In the genomic region with DNA sequence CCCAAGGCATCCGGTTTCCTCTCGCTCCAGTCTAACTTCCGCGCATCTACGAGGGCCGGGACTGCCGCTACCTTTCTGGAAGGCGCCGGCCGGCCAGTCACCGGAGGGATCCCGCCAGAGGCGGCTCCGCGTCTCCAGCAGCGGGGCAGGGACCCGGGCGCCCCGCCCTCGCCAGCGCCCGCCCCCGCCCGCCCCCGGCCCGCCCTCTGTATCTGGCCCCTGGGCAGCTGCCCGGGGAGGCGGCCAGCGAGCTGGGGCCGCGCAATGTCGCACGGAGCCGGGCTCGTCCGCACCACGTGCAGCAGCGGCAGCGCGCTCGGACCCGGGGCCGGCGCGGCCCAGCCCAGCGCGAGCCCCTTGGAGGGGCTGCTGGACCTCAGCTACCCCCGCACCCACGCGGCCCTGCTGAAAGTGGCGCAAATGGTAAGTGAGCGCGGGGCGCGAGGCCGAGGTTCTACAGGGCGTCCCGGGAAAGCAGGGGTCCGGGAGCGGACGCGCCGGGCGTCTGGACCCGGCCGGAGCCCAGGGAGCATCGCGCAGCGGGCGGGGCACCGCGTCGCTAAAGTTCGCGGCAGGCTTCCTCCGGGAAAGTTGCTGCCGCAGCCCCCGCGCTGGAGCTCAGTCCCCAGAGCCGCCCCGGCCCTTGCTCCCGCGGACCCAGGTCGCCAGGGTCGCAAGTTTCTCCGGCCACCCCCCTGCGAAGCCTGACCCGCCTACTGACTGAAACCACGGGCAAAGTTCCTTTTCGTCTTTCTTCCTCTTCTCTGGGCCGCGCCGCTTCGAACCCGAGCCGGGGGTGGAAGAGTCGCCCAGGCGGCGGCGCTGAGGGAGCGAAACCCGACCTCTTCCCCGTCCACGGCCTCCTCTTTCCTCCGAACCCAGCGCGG, we compare ENCODE assay signal across 1 cellular context.
TF ChIP-seq lines count a peak whose summit lies in the region.

A gene with protein sequence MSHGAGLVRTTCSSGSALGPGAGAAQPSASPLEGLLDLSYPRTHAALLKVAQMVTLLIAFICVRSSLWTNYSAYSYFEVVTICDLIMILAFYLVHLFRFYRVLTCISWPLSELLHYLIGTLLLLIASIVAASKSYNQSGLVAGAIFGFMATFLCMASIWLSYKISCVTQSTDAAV (plus strand): TSS at position 211 of the 887 bp plus-strand sequence. CDS start 54 bp downstream, at position 265.

TF ChIP-seq in WTC11, 78 proteins besides CTCF, POLR2A, EP300 and RAD21 (continued from another document):
- TF ChIP-seq, protein P1, sequence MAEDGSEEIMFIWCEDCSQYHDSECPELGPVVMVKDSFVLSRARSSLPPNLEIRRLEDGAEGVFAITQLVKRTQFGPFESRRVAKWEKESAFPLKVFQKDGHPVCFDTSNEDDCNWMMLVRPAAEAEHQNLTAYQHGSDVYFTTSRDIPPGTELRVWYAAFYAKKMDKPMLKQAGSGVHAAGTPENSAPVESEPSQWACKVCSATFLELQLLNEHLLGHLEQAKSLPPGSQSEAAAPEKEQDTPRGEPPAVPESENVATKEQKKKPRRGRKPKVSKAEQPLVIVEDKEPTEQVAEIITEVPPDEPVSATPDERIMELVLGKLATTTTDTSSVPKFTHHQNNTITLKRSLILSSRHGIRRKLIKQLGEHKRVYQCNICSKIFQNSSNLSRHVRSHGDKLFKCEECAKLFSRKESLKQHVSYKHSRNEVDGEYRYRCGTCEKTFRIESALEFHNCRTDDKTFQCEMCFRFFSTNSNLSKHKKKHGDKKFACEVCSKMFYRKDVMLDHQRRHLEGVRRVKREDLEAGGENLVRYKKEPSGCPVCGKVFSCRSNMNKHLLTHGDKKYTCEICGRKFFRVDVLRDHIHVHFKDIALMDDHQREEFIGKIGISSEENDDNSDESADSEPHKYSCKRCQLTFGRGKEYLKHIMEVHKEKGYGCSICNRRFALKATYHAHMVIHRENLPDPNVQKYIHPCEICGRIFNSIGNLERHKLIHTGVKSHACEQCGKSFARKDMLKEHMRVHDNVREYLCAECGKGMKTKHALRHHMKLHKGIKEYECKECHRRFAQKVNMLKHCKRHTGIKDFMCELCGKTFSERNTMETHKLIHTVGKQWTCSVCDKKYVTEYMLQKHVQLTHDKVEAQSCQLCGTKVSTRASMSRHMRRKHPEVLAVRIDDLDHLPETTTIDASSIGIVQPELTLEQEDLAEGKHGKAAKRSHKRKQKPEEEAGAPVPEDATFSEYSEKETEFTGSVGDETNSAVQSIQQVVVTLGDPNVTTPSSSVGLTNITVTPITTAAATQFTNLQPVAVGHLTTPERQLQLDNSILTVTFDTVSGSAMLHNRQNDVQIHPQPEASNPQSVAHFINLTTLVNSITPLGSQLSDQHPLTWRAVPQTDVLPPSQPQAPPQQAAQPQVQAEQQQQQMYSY (CRISPR knock-in tag; IDR thresholded peaks at IDR 0.05): no peak
- peak; percentile 9; the same call in 1 of the 2 replicates for TF ChIP-seq TP53 (CRISPR knock-in tag; IDR thresholded peaks at IDR 0.05)
- TF ChIP-seq, protein P2, sequence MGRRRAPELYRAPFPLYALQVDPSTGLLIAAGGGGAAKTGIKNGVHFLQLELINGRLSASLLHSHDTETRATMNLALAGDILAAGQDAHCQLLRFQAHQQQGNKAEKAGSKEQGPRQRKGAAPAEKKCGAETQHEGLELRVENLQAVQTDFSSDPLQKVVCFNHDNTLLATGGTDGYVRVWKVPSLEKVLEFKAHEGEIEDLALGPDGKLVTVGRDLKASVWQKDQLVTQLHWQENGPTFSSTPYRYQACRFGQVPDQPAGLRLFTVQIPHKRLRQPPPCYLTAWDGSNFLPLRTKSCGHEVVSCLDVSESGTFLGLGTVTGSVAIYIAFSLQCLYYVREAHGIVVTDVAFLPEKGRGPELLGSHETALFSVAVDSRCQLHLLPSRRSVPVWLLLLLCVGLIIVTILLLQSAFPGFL (CRISPR knock-in tag; IDR thresholded peaks at IDR 0.05; ENCODE audit: borderline replicate concordance): no peak
